Comparison of ENCODE assay signal across 14 cellular contexts in genomic region chr17:41626028-41626913, GRCh38. TPM values are rescaled to one million over a fixed set of nuclear protein-coding genes. Genes with fewer than 3 reads are reported as not detected.
A peak's percentile ranks its signal among the peaks of the same experiment; 100 is the strongest.
DNase-seq lines count a peak whose midpoint lies in the region; FAIRE-seq and TF ChIP-seq lines count a peak whose summit lies in the region.
"Not testable (repeated sequence)": the region's sequence is repeated elsewhere in the genome, so short reads cannot be mapped to it uniquely, and the experiment has no call there.
"Had no signal": no experiment of that assay in that cellular context is flagged by ENCODE, and none has a peak within 500 bp of the region (broad histone marks: within the 10 kb centered on the region; RNA-seq: fewer than 3 reads in every experiment).

No MANE protein-coding gene starts in this region.

- not testable (repeated sequence) for H3K4me1 Mint-ChIP-seq in astrocyte (ENCODE audit: low read depth, unreplicated experiment)
- peaks cover 58% of the 10 kb centered on the region for H3K4me1 Mint-ChIP-seq in dendritic cell treated with granulocyte-macrophage colony-stimulating factor and Interleukin-4, amounts not matched to agents 40 ng/mL and 50 ng/mL, for 4 days (ENCODE audit: low read depth)

- not testable (repeated sequence) for H2AFZ ChIP-seq in PC-9; astrocyte (ENCODE audit: low read depth, low read length); keratinocyte (ENCODE audit: control insufficient read depth, low read length); neuronal stem cell (ENCODE audit: low read length)

- H2BK5ac ChIP-seq in neuronal stem cell (ENCODE audit: low read length) = not testable (repeated sequence)

- peaks cover 26% of the 10 kb centered on the region for H3K27me3 Mint-ChIP-seq in astrocyte (ENCODE audit: low read depth, unreplicated experiment)
- H3K27me3 Mint-ChIP-seq in dendritic cell treated with granulocyte-macrophage colony-stimulating factor and Interleukin-4, amounts not matched to agents 40 ng/mL and 50 ng/mL, for 4 days = peaks cover 36% of the 10 kb centered on the region

- dilution Hi-C loops in keratinocyte (cut with MboI; ENCODE audit: extremely low pct_ligation_motif_present, low sequenced_read_pairs) = not testable (repeated sequence)

- H3K9ac ChIP-seq in astrocyte (ENCODE audit: low read length) (peak overlapping the region; percentile 6), keratinocyte (ENCODE audit: control insufficient read depth, extremely low read depth, insufficient read depth, low read length) (peak overlapping the region; percentile 52)
- H3K9ac ChIP-seq in neuronal stem cell (ENCODE audit: low read depth, low read length, poor library complexity) = not testable (repeated sequence)

- not testable (repeated sequence) for H2BK15ac ChIP-seq in neuronal stem cell (ENCODE audit: low read length)

- not testable (repeated sequence) for TF ChIP-seq POLR2A in prostate gland (IDR thresholded peaks at IDR 0.05)

- H3K9me1 ChIP-seq in keratinocyte (ENCODE audit: control insufficient read depth, extremely low read depth, insufficient read depth, low read length) = not testable (repeated sequence)

- not testable (repeated sequence) for H4K20me1 ChIP-seq in PC-9 (ENCODE audit: insufficient read depth); astrocyte (ENCODE audit: insufficient read depth, low read length); keratinocyte (ENCODE audit: control insufficient read depth, extremely low read depth, insufficient read depth, low read length)

- H3K4me1 ChIP-seq in PC-9 (replicated peaks; ENCODE audit: insufficient read depth); astrocyte (ENCODE audit: insufficient read depth, low read length); neuronal stem cell (ENCODE audit: control insufficient read depth in 2 of 2, insufficient read depth in 1 of 2, low read depth in 1 of 2, low read length in 2 of 2); prostate gland (replicated peaks): not testable (repeated sequence)
- peaks cover 53% of the 10 kb centered on the region for H3K4me1 ChIP-seq in keratinocyte (ENCODE audit: control insufficient read depth, extremely low read depth, insufficient read depth, low read length)

- H2BK120ac ChIP-seq in neuronal stem cell (ENCODE audit: low read depth, low read length) = not testable (repeated sequence)

- H3K14ac ChIP-seq in neuronal stem cell (ENCODE audit: low read length) = peak overlapping the region; percentile 38

- intact Hi-C loops in PC-9 (cut with micrococcal nuclease; ENCODE audit: unreplicated experiment); dendritic cell treated with granulocyte-macrophage colony-stimulating factor and Interleukin-4, amounts not matched to agents 40 ng/mL and 50 ng/mL, for 4 days (cut with micrococcal nuclease); prostate gland (cut with DNase I): not testable (repeated sequence)

- not testable (repeated sequence) for H4K91ac ChIP-seq in neuronal stem cell (ENCODE audit: low read depth, low read length, poor library complexity)

- not testable (repeated sequence) for H3K9me2 ChIP-seq in PC-9 (ENCODE audit: insufficient read depth)

- peak overlapping the region; percentile 80 for H3K18ac ChIP-seq in neuronal stem cell (ENCODE audit: low read length)

- H2AK5ac ChIP-seq in neuronal stem cell (ENCODE audit: low read depth, low read length) = not testable (repeated sequence)

- H3F3A ChIP-seq in PC-9 (ENCODE audit: insufficient read depth, low read depth) = not testable (repeated sequence)

- DNase-seq in PC-9; astrocyte (ENCODE audit: low read depth); keratinocyte (ENCODE audit: low read depth, low spot score); neuronal stem cell (ENCODE audit: low spot score); prostate gland (ENCODE audit: low spot score): not testable (repeated sequence)

- H3K9me3 Mint-ChIP-seq in astrocyte (ENCODE audit: unreplicated experiment); dendritic cell treated with granulocyte-macrophage colony-stimulating factor and Interleukin-4, amounts not matched to agents 40 ng/mL and 50 ng/mL, for 4 days: not testable (repeated sequence)

- not testable (repeated sequence) for H3K4me2 ChIP-seq in PC-9; astrocyte (ENCODE audit: low read length); neuronal stem cell (ENCODE audit: insufficient read depth, low read length, poor library complexity, severe bottlenecking)
- H3K4me2 ChIP-seq in keratinocyte (ENCODE audit: control insufficient read depth, extremely low read depth, insufficient read depth, low read depth, low read length) = peak overlapping the region; percentile 16

- H3K27me3 ChIP-seq in PC-9 (ENCODE audit: insufficient read depth, low read depth); astrocyte (ENCODE audit: insufficient read depth, low read length); keratinocyte (ENCODE audit: control insufficient read depth, extremely low read depth, insufficient read depth, low read length); neuronal stem cell (ENCODE audit: control insufficient read depth in 3 of 3, insufficient read depth in 3 of 3, low read depth in 1 of 3, low read length in 3 of 3); prostate gland (replicated peaks; ENCODE audit: insufficient read depth): not testable (repeated sequence)

- FAIRE-seq in astrocyte (lab: Jason Lieb, UNC); keratinocyte (lab: Jason Lieb, UNC): not testable (repeated sequence)

- H3K36me3 ChIP-seq in PC-9 (ENCODE audit: low read depth); astrocyte (ENCODE audit: insufficient read depth, low read length); neuronal stem cell (replicated peaks in 1 of 2; ENCODE audit: control insufficient read depth in 2 of 2, insufficient read depth in 2 of 2, low read length in 2 of 2); prostate gland: not testable (repeated sequence)
- peaks cover 3 to 14% of the 10 kb centered on the region in 2 experiments for H3K36me3 ChIP-seq in keratinocyte (ENCODE audit: control insufficient read depth in 2 of 2, extremely low read depth in 1 of 2, insufficient read depth in 2 of 2, low read length in 2 of 2)

- H3K4me3 ChIP-seq in PC-9; astrocyte (ENCODE audit: insufficient read depth, low read depth, low read length); keratinocyte (ENCODE audit: control insufficient read depth in 2 of 3, extremely low read depth in 1 of 3, insufficient read depth in 2 of 3, low read depth in 1 of 3, low read length in 3 of 3); neuronal stem cell (ENCODE audit: low read length in 2 of 2); prostate gland: not testable (repeated sequence)

- not testable (repeated sequence) for H3K36me3 Mint-ChIP-seq in astrocyte (ENCODE audit: low read depth, unreplicated experiment); dendritic cell treated with granulocyte-macrophage colony-stimulating factor and Interleukin-4, amounts not matched to agents 40 ng/mL and 50 ng/mL, for 4 days (ENCODE audit: low read depth)

- not testable (repeated sequence) for H4K8ac ChIP-seq in neuronal stem cell (ENCODE audit: low read depth, low read length)

- POLR2A ChIA-PET in PC-9 (lab: Charles Lee; ENCODE audit: unreplicated experiment) = not testable (repeated sequence)

- CTCF ChIA-PET in PC-9 (lab: Charles Lee) = not testable (repeated sequence)

- not testable (repeated sequence) for H3K4ac ChIP-seq in neuronal stem cell (ENCODE audit: low read length)

- H3K27ac ChIP-seq in PC-9; astrocyte (ENCODE audit: low read depth, low read length); neuronal stem cell (replicated peaks; ENCODE audit: low read length): not testable (repeated sequence)
- H3K27ac ChIP-seq in keratinocyte (ENCODE audit: control insufficient read depth, insufficient read depth, low read length) (peak overlapping the region; percentile 91), prostate gland (peak overlapping the region; percentile 75 to 81)

- H3K79me1 ChIP-seq in neuronal stem cell (ENCODE audit: low read depth, low read length) = not testable (repeated sequence)

- not testable (repeated sequence) for H3K9me3 ChIP-seq in PC-9 (ENCODE audit: insufficient read depth, low read depth); astrocyte (ENCODE audit: insufficient read depth, low read depth, low read length); keratinocyte (ENCODE audit: control insufficient read depth, low read depth, low read length); neuronal stem cell (replicated peaks in 1 of 2; ENCODE audit: control insufficient read depth in 2 of 2, insufficient read depth in 1 of 2, low read depth in 1 of 2, low read length in 2 of 2); prostate gland

- H2BK12ac ChIP-seq in neuronal stem cell (ENCODE audit: low read length) = not testable (repeated sequence)

- not testable (repeated sequence) for H3K79me2 ChIP-seq in PC-9 (ENCODE audit: low read depth); astrocyte (ENCODE audit: insufficient read depth, low read length)
- peaks cover 15% of the 10 kb centered on the region for H3K79me2 ChIP-seq in keratinocyte (ENCODE audit: control insufficient read depth, insufficient read depth, low read length)

- H3K4me3 Mint-ChIP-seq in astrocyte (ENCODE audit: unreplicated experiment); dendritic cell treated with granulocyte-macrophage colony-stimulating factor and Interleukin-4, amounts not matched to agents 40 ng/mL and 50 ng/mL, for 4 days: not testable (repeated sequence)

- H3K23ac ChIP-seq in neuronal stem cell (ENCODE audit: low read depth, low read length, poor library complexity) = not testable (repeated sequence)

- not testable (repeated sequence) for H3K27ac Mint-ChIP-seq in astrocyte (ENCODE audit: unreplicated experiment)
- peak overlapping the region; percentile 71 for H3K27ac Mint-ChIP-seq in dendritic cell treated with granulocyte-macrophage colony-stimulating factor and Interleukin-4, amounts not matched to agents 40 ng/mL and 50 ng/mL, for 4 days

- no CpG with 5 or more reads among the region's 17 CpGs for WGBS in neuronal stem cell (ENCODE audit: extremely low coverage in 2 of 2, insufficient read length in 2 of 2, insufficient replicate concordance in 1 of 2), 2 donors
- 82% methylated on average over 17 of the region's 17 CpGs for WGBS in prostate gland

- TF ChIP-seq CTCF in PC-9 (conservative IDR thresholded peaks at IDR 0.05); astrocyte (IDR thresholded peaks at IDR 0.05; ENCODE audit: insufficient read depth, low read depth, low read length); keratinocyte (optimal IDR thresholded peaks at IDR 0.05 in 1 of 3, IDR thresholded peaks at IDR 0.05 in 1 of 3, conservative IDR thresholded peaks at IDR 0.05 in 1 of 3; ENCODE audit: extremely low read depth in 1 of 3, insufficient read depth in 2 of 3, low read length in 3 of 3); prostate gland (IDR thresholded peaks at IDR 0.05): not testable (repeated sequence)

- TSS peak; percentile 81 for BruUV-seq in PC-9 (replicated peaks; lab: Mats Ljungman, UMichigan)

RNA-seq across cellular contexts. Expression of gene KRT17, which starts 1.9 kb away (rescaled TPM):
- total RNA-seq in PC-9 (2021) = 29.0 and 80.8 TPM in 2 replicates
- total RNA-seq in astrocyte = 21.4 and 28.3 TPM in 2 replicates
- 6,440 to 12,579 TPM (median 8,666 TPM) in 3 replicates for polyA plus RNA-seq in keratinocyte
- 46,546 TPM for polyA plus RNA-seq in keratinocyte (2011; ENCODE audit: low read depth)
- 6,491 and 12,585 TPM in 2 replicates for polyA plus RNA-seq in keratinocyte (2011; cell fraction: cytosol; rRNA removed)
- polyA plus RNA-seq in keratinocyte (2011; cell fraction: nucleus; rRNA removed) = 12,033 and 13,742 TPM in 2 replicates
- polyA plus RNA-seq in keratinocyte (2012; ENCODE audit: low replicate concordance) = 5,743 and 13,877 TPM in 2 replicates
- 5,137 to 9,087 TPM (median 7,073 TPM) in 3 replicates for polyA minus RNA-seq in keratinocyte
- polyA minus RNA-seq in keratinocyte (2011; cell fraction: cytosol; rRNA and poly(A)+ RNA removed) = 14,086 TPM
- polyA minus RNA-seq in keratinocyte (2011; cell fraction: nucleus; rRNA and poly(A)+ RNA removed) = 4,848 and 5,061 TPM in 2 replicates
- 0.07 TPM for polyA plus RNA-seq in neuronal stem cell (2013, experiment 1 of 2)
- 0.03 TPM for polyA plus RNA-seq in neuronal stem cell (2013, experiment 2 of 2)
- 100 to 1,000 TPM; 201 to 360 TPM for total RNA-seq in prostate gland
- total RNA-seq: CD8-positive, alpha-beta T cell; H7 had no signal

RNA-seq across cellular contexts. Expression of gene KRT16, which starts 13.7 kb away (rescaled TPM):
- total RNA-seq in PC-9 (2021) = 41.7 and 53.5 TPM in 2 replicates
- total RNA-seq in astrocyte = 0.79 and 1.3 TPM in 2 replicates
- polyA plus RNA-seq in keratinocyte = 1,163 to 4,746 TPM (median 1,851 TPM) in 3 replicates
- 20,474 TPM for polyA plus RNA-seq in keratinocyte (2011; ENCODE audit: low read depth)
- polyA plus RNA-seq in keratinocyte (2011; cell fraction: cytosol; rRNA removed) = 1,428 and 3,010 TPM in 2 replicates
- 2,522 and 2,889 TPM in 2 replicates for polyA plus RNA-seq in keratinocyte (2011; cell fraction: nucleus; rRNA removed)
- polyA plus RNA-seq in keratinocyte (2012; ENCODE audit: low replicate concordance) = 1,329 and 6,837 TPM in 2 replicates
- polyA minus RNA-seq in keratinocyte = 1,159 to 3,059 TPM (median 1,751 TPM) in 3 replicates
- 3,006 TPM for polyA minus RNA-seq in keratinocyte (2011; cell fraction: cytosol; rRNA and poly(A)+ RNA removed)
- 1,076 and 1,184 TPM in 2 replicates for polyA minus RNA-seq in keratinocyte (2011; cell fraction: nucleus; rRNA and poly(A)+ RNA removed)
- not detected for polyA plus RNA-seq in neuronal stem cell (2013, experiment 1 of 2)
- polyA plus RNA-seq in neuronal stem cell (2013, experiment 2 of 2) = 0.03 TPM
- total RNA-seq in prostate gland = 1 to 10 TPM; 4.0 to 6.7 TPM
- total RNA-seq: A673; Caco-2; CD8-positive, alpha-beta T cell; GM12878; H7; Peyer's patch had no signal

RNA-seq across cellular contexts. Expression of gene KRT14, which starts 39.6 kb away (rescaled TPM):
- 2.2 and 2.5 TPM in 2 replicates for total RNA-seq in PC-9 (2021)
- 1.0 and 2.2 TPM in 2 replicates for total RNA-seq in astrocyte
- polyA plus RNA-seq in keratinocyte = 26,041 to 32,523 TPM (median 29,603 TPM) in 3 replicates
- polyA plus RNA-seq in keratinocyte (2011; ENCODE audit: low read depth) = 31,901 TPM
- polyA plus RNA-seq in keratinocyte (2011; cell fraction: cytosol; rRNA removed) = 21,475 and 38,030 TPM in 2 replicates
- 27,919 and 28,945 TPM in 2 replicates for polyA plus RNA-seq in keratinocyte (2011; cell fraction: nucleus; rRNA removed)
- polyA plus RNA-seq in keratinocyte (2012; ENCODE audit: low replicate concordance) = 14,568 and 23,086 TPM in 2 replicates
- 19,979 to 26,270 TPM (median 20,630 TPM) in 3 replicates for polyA minus RNA-seq in keratinocyte
- 27,275 TPM for polyA minus RNA-seq in keratinocyte (2011; cell fraction: cytosol; rRNA and poly(A)+ RNA removed)
- 10,810 and 12,637 TPM in 2 replicates for polyA minus RNA-seq in keratinocyte (2011; cell fraction: nucleus; rRNA and poly(A)+ RNA removed)
- not detected for polyA plus RNA-seq in neuronal stem cell (2013, experiment 1 of 2)
- polyA plus RNA-seq in neuronal stem cell (2013, experiment 2 of 2) = not detected
- total RNA-seq in prostate gland = 100 to 1,000 TPM in 1 of 2 donors, 10 to 100 TPM in 1; 28.1 to 298 TPM
- total RNA-seq: A673; Caco-2; CD8-positive, alpha-beta T cell; GM12878; GM23248; H7; HT-29 had no signal

RNA-seq across cellular contexts. Expression of gene KRT9, which starts 54.4 kb away (rescaled TPM):
- total RNA-seq in PC-9 (2021) = 0.55 and 0.73 TPM in 2 replicates
- 0.09 TPM in 1 of 2 replicates, not detected in the other for total RNA-seq in astrocyte
- polyA plus RNA-seq in keratinocyte = 0.85 to 1.6 TPM (median 1.5 TPM) in 3 replicates
- polyA plus RNA-seq in keratinocyte (2011; ENCODE audit: low read depth) = 1.0 TPM
- polyA plus RNA-seq in keratinocyte (2011; cell fraction: cytosol; rRNA removed) = 1.4 and 1.7 TPM in 2 replicates
- polyA plus RNA-seq in keratinocyte (2011; cell fraction: nucleus; rRNA removed) = 1.5 and 2.1 TPM in 2 replicates
- polyA plus RNA-seq in keratinocyte (2012; ENCODE audit: low replicate concordance) = 1.6 TPM in 2 replicates
- 0.10 to 0.74 TPM (median 0.43 TPM) in 3 replicates for polyA minus RNA-seq in keratinocyte
- not detected for polyA minus RNA-seq in keratinocyte (2011; cell fraction: cytosol; rRNA and poly(A)+ RNA removed)
- polyA minus RNA-seq in keratinocyte (2011; cell fraction: nucleus; rRNA and poly(A)+ RNA removed) = 0.32 and 0.93 TPM in 2 replicates
- not detected for polyA plus RNA-seq in neuronal stem cell (2013, experiment 1 of 2)
- not detected for polyA plus RNA-seq in neuronal stem cell (2013, experiment 2 of 2)
- not detected for total RNA-seq in prostate gland
- total RNA-seq: A673; Caco-2; CD8-positive, alpha-beta T cell; GM12878; GM23248; H7; HT-29; Peyer's patch had no signal
- polyA plus RNA-seq: GM12878, GM23248 had no signal
